Comparison of ENCODE assay signal across 12 cellular contexts in the genomic region with DNA sequence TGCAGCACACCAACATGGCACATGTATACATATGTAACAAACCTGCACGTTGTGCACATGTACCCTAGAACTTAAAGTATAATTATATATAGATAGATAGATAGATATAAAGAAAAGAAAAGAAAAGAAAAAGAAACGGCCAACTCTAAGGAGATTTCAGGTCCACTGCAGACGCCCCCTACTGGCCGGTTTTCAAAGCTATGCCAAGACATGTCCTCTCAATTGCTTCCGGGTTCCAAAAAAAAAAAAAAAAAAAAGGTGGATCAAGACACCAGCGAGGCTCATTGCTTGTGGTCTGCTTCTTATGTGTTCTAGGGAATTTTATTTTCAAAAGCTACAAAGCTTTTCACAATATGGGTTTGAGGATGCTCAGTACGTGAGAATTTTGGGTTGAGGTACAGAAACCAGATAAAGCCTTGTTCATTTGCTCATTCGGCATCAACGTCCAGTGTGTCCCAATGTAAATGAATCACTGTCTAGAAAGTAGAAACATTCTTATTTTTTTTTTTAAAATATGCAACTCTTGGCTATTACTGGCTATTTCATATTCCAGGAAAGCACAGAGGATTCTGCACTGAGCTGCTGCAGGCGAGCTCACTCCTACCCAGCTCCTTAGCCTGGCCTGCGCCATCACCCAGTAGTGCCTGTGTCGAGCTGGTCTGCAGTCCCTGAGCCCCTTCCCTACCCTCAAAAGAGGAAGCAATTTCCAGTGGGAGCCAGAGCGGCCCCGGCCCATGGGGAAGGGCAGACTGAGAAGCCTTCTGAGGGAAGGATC.
DNase-seq lines count a peak whose midpoint lies in the region; ATAC-seq and TF ChIP-seq lines count a peak whose summit lies in the region.
"Had no signal": no experiment of that assay in that cellular context is flagged by ENCODE, and none has a peak within 500 bp of the region (broad histone marks: within the 10 kb centered on the region; RNA-seq: fewer than 3 reads in every experiment).

No MANE protein-coding gene starts in this region.

- intact Hi-C loops in MCF 10A (cut with micrococcal nuclease) (no loop called here), breast epithelium (cut with DNase I; ENCODE audit: low total_unique reads) (no loop called here)

- H3K9me3 Mint-ChIP-seq in MCF 10A (ENCODE audit: unreplicated experiment) = no peaks in the 10 kb centered on the region
- no peaks in the 10 kb centered on the region for H3K9me3 Mint-ChIP-seq in endodermal cell
- H3K9me3 Mint-ChIP-seq: CD8-positive, alpha-beta T cell had no signal

- H3K27ac Mint-ChIP-seq in MCF 10A (ENCODE audit: low read depth, unreplicated experiment) = no peak overlapping the region
- H3K27ac Mint-ChIP-seq in endodermal cell = no peak overlapping the region
- H3K27ac Mint-ChIP-seq: CD8-positive, alpha-beta T cell had no signal

- H3K27me3 ChIP-seq in breast epithelium (no peaks in the 10 kb centered on the region), endodermal cell (ENCODE audit: control insufficient read depth, insufficient read depth, low read length, poor library complexity, severe bottlenecking) (no peaks in the 10 kb centered on the region)
- H3K27me3 ChIP-seq: SJSA1 had no signal

- TF ChIP-seq CTCF in MCF 10A (IDR thresholded peaks at IDR 0.05; ENCODE audit: unreplicated experiment) = peak; percentile 60
- no peak for TF ChIP-seq CTCF in breast epithelium (IDR thresholded peaks at IDR 0.05)
- peak; percentile 78 for TF ChIP-seq CTCF in endodermal cell (conservative IDR thresholded peaks at IDR 0.05)

- H3K4me3 ChIP-seq in breast epithelium (no peak overlapping the region), endodermal cell (ENCODE audit: low read length) (no peak overlapping the region)
- H3K4me3 ChIP-seq: SJSA1 had no signal

- H3K4me1 Mint-ChIP-seq in MCF 10A (ENCODE audit: insufficient read depth, unreplicated experiment) (no peaks in the 10 kb centered on the region), endodermal cell (no peaks in the 10 kb centered on the region)

- H3K27me3 Mint-ChIP-seq in MCF 10A (ENCODE audit: insufficient read depth, unreplicated experiment) (no peaks in the 10 kb centered on the region), endodermal cell (ENCODE audit: insufficient read depth) (no peaks in the 10 kb centered on the region)

- ATAC-seq in GM21786 (IDR thresholded peaks at IDR 0.05; ENCODE audit: unreplicated experiment) (no peak), HG02678 (IDR thresholded peaks at IDR 0.05; ENCODE audit: unreplicated experiment) (no peak)
- ATAC-seq: CD8-positive, alpha-beta T cell had no signal

- POLR2A ChIA-PET in MCF 10A (lab: Yijun Ruan, JAX) = interaction anchor here (1.4 kb wide), 1 partner anchor 9 kb away, joined by 7 read pairs; no protein-coding TSS in a partner anchor

- DNase-seq in MCF 10A (ENCODE audit: unreplicated experiment) (peak; percentile 60), breast epithelium (ENCODE audit: low spot score in 2 of 2) (no peak), NCI-H82 (lab: John Stamatoyannopoulos, UW) (peak; percentile 60), endodermal cell (peak; percentile 89), NCI-H2171 (lab: John Stamatoyannopoulos, UW) (no peak)
- DNase-seq in stimulated activated CD8-positive, alpha-beta memory T cell treated with anti-CD3 and anti-CD28 coated beads, Interleukin-4, amount 100 ng/mL, for 48 hours = peak; percentile 45
- DNase-seq: activated effector memory CD4-positive, alpha-beta T cell treated with Interleukin-2 at 50 U/mL for 16 hours; CD8-positive, alpha-beta T cell; occipital lobe had no signal

- WGBS in endodermal cell (ENCODE audit: insufficient coverage in 1 of 2, insufficient read length in 1 of 2), 2 experiments = 79 to 100% methylated on average over 1 to 11 of the region's 14 CpGs

- CTCF ChIA-PET in MCF 10A (lab: Yijun Ruan, JAX) = interaction anchor here (0.5 to 1.3 kb wide), 15 partner anchors 8 to 763 kb away, joined by 3 to 7 read pairs (median 4); no protein-coding TSS in a partner anchor

- H3K9me3 ChIP-seq in breast epithelium (no peaks in the 10 kb centered on the region), endodermal cell (ENCODE audit: control insufficient read depth, low read length) (no peaks in the 10 kb centered on the region)
- H3K9me3 ChIP-seq: SJSA1 had no signal

- H3K9ac ChIP-seq in endodermal cell (ENCODE audit: extremely low read depth, low read length, poor library complexity, severe bottlenecking) = no peak overlapping the region

- H3K4me1 ChIP-seq in breast epithelium (no peaks in the 10 kb centered on the region), endodermal cell (ENCODE audit: control insufficient read depth, insufficient read depth, low read length) (no peaks in the 10 kb centered on the region)

- H3K27ac ChIP-seq in breast epithelium (no peak overlapping the region), endodermal cell (ENCODE audit: low read depth, low read length) (no peak overlapping the region)
- H3K27ac ChIP-seq: SJSA1 had no signal

- H3K36me3 ChIP-seq in breast epithelium (no peaks in the 10 kb centered on the region), endodermal cell (ENCODE audit: control insufficient read depth, insufficient read depth, low read length) (no peaks in the 10 kb centered on the region)
- H3K36me3 ChIP-seq: SJSA1 had no signal

- BruUV-seq in MCF 10A (replicated peaks; lab: Mats Ljungman, UMichigan) = no TSS peak

- no peak for TF ChIP-seq POLR2A in breast epithelium (IDR thresholded peaks at IDR 0.05)

- H3K36me3 Mint-ChIP-seq in MCF 10A (ENCODE audit: insufficient read depth, unreplicated experiment) (peaks cover 6% of the 10 kb centered on the region), endodermal cell (ENCODE audit: low read depth) (no peaks in the 10 kb centered on the region)

- H3K4me3 Mint-ChIP-seq in MCF 10A (ENCODE audit: unreplicated experiment) (no peak overlapping the region), endodermal cell (no peak overlapping the region)
- H3K4me3 Mint-ChIP-seq: CD8-positive, alpha-beta T cell had no signal

Comparison
In these comparisons a context has a peak if more than half of its experiments do, and no peak if none do; other contexts are left out.
1. DNase-seq: peak in MCF 10A (single experiment), NCI-H82 (single experiment), endodermal cell (single experiment) and stimulated activated CD8-positive, alpha-beta memory T cell treated with anti-CD3 and anti-CD28 coated beads, Interleukin-4, amount 100 ng/mL, for 48 hours (single experiment); none in breast epithelium (0 of 2) and NCI-H2171 (single experiment).
2. CTCF ChIP-seq: peak in MCF 10A (single experiment) and endodermal cell (single experiment); none in breast epithelium (0 of 3).